ENCODE assay signal across 19 cellular contexts in the genomic region with DNA sequence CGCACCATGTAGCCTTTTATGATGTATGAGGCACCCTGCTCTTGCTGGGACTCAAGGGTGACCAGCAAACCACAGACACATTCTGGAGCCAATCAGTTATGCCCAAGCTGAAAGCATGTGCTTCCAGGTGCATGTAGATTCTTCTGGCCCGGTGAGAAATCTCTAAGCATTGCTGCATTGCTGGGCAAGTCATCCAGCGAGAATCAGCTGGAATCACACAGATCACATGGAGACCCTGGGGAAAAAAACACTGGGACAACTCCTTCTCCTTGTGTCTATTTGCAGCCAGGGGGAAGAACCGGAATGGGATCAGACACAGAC.
DNase-seq lines count a peak whose midpoint lies in the region; ATAC-seq lines count a peak whose summit lies in the region.
"Had no signal": no experiment of that assay in that cellular context is flagged by ENCODE, and none has a peak within 500 bp of the region (broad histone marks: within the 10 kb centered on the region; RNA-seq: fewer than 3 reads in every experiment).

No MANE protein-coding gene starts in this region.

- peaks cover 3% of the 10 kb centered on the region for H3K9me3 Mint-ChIP-seq in activated CD4-positive, alpha-beta T cell treated with anti-CD3 and anti-CD28 coated beads, Interleukin-2, amount 10 ng/mL, durations not matched to agents 24 days and 14 days
- H3K9me3 Mint-ChIP-seq: activated CD4-positive, alpha-beta memory T cell treated with anti-CD3 and anti-CD28 coated beads for 36 hours; activated T-cell treated with anti-CD3 and anti-CD28 coated beads, Interleukin-2, amount 50 U/mL, for 4 hours; CD8-positive, alpha-beta memory T cell; immature natural killer cell; naive B cell had no signal

- no peak for DNase-seq in activated CD4-positive, alpha-beta T cell treated with anti-CD3 and anti-CD28 coated beads, Interleukin-2, amount 10 ng/mL, durations not matched to agents 24 days and 14 days
- DNase-seq in activated CD4-positive, alpha-beta T cell treated with anti-CD3 and anti-CD28 coated beads, Interleukin-2, amount 50 U/mL, for 1 hour: no peak
- DNase-seq in SK-N-DZ (ENCODE audit: low spot score) (peak; percentile 23), left ventricle myocardium superior (no peak), HT-29 (ENCODE audit: low spot score) (no peak), G401 (ENCODE audit: low spot score) (no peak)
- DNase-seq: activated naive CD8-positive, alpha-beta T cell treated with anti-CD3 and anti-CD28 coated beads, Interleukin-2, amount 10 ng/mL, durations not matched to agents 7 days and 5 days; activated T-cell treated with anti-CD3 and anti-CD28 coated beads, Interleukin-2, amount 50 U/mL, for 4 hours; CD8-positive, alpha-beta memory T cell; dorsolateral prefrontal cortex; immature natural killer cell; naive B cell; NCI-H524 treated with DMSO at 0.1 percent for 48 hours; pancreas; stimulated activated CD4-positive, alpha-beta T cell treated with anti-CD3 and anti-CD28 coated beads, Interleukin-4, amount 100 ng/mL, for 1 hour had no signal

- in situ Hi-C loops in G401 (cut with HindIII; ENCODE audit: low sequenced_read_pairs): no loop called here

- no peaks in the 10 kb centered on the region for H3K36me3 Mint-ChIP-seq in activated CD4-positive, alpha-beta T cell treated with anti-CD3 and anti-CD28 coated beads, Interleukin-2, amount 10 ng/mL, durations not matched to agents 24 days and 14 days (ENCODE audit: low read depth)
- H3K36me3 Mint-ChIP-seq: activated CD4-positive, alpha-beta memory T cell treated with anti-CD3 and anti-CD28 coated beads for 36 hours; CD8-positive, alpha-beta memory T cell; immature natural killer cell; naive B cell had no signal

- H3K27ac Mint-ChIP-seq in activated CD4-positive, alpha-beta T cell treated with anti-CD3 and anti-CD28 coated beads, Interleukin-2, amount 10 ng/mL, durations not matched to agents 24 days and 14 days: peak overlapping the region; percentile 20
- H3K27ac Mint-ChIP-seq: activated CD4-positive, alpha-beta memory T cell treated with anti-CD3 and anti-CD28 coated beads for 36 hours; activated naive CD8-positive, alpha-beta T cell treated with anti-CD3 and anti-CD28 coated beads, Interleukin-2, amount 10 ng/mL, durations not matched to agents 7 days and 5 days; immature natural killer cell; naive B cell had no signal

- ATAC-seq in GM21423 (IDR thresholded peaks at IDR 0.05; ENCODE audit: unreplicated experiment) (peak; percentile 38), left ventricle myocardium superior (peak; percentile 20)
- ATAC-seq in activated CD4-positive, CD25-positive, alpha-beta regulatory T cell treated with anti-CD3 and anti-CD28 coated beads, Interleukin-2, amount 50 U/mL, for 24 hours: no peak
- ATAC-seq: HCT116, pancreas had no signal

- no peaks in the 10 kb centered on the region for H3K27me3 Mint-ChIP-seq in activated CD4-positive, alpha-beta T cell treated with anti-CD3 and anti-CD28 coated beads, Interleukin-2, amount 10 ng/mL, durations not matched to agents 24 days and 14 days
- H3K27me3 Mint-ChIP-seq: activated CD4-positive, alpha-beta memory T cell treated with anti-CD3 and anti-CD28 coated beads for 36 hours; naive B cell had no signal

- no peak overlapping the region for H3K4me3 Mint-ChIP-seq in activated CD4-positive, alpha-beta T cell treated with anti-CD3 and anti-CD28 coated beads, Interleukin-2, amount 10 ng/mL, durations not matched to agents 24 days and 14 days
- H3K4me3 Mint-ChIP-seq: activated CD4-positive, alpha-beta memory T cell treated with anti-CD3 and anti-CD28 coated beads for 36 hours; activated naive CD8-positive, alpha-beta T cell treated with anti-CD3 and anti-CD28 coated beads, Interleukin-2, amount 10 ng/mL, durations not matched to agents 7 days and 5 days; activated T-cell treated with anti-CD3 and anti-CD28 coated beads, Interleukin-2, amount 50 U/mL, for 4 hours; immature natural killer cell; naive B cell had no signal

- peaks cover 40% of the 10 kb centered on the region for H3K4me1 Mint-ChIP-seq in activated CD4-positive, alpha-beta T cell treated with anti-CD3 and anti-CD28 coated beads, Interleukin-2, amount 10 ng/mL, durations not matched to agents 24 days and 14 days

- intact Hi-C loops in activated CD4-positive, alpha-beta T cell treated with anti-CD3 and anti-CD28 coated beads, Interleukin-2, amount 10 ng/mL, durations not matched to agents 24 days and 14 days (cut with micrococcal nuclease): loop anchor here (5.0 kb wide), 1 partner anchor 187 kb away; no protein-coding TSS in a partner anchor
- intact Hi-C loops in left ventricle myocardium superior (cut with micrococcal nuclease): no loop called here

Comparison
In these comparisons a context has a peak if more than half of its experiments do, and no peak if none do; other contexts are left out.
1. ATAC-seq: peak in GM21423 (single experiment) and left ventricle myocardium superior (single experiment); none in activated CD4-positive, CD25-positive, alpha-beta regulatory T cell treated with anti-CD3 and anti-CD28 coated beads, Interleukin-2, amount 50 U/mL, for 24 hours (0 of 2).